33 cellular contexts compared by ENCODE assay signal in genomic region chr11:9783986-9784385, GRCh38.
DNase-seq lines count a peak whose midpoint lies in the region; ATAC-seq, FAIRE-seq and TF ChIP-seq lines count a peak whose summit lies in the region.
"Had no signal": no experiment of that assay in that cellular context is flagged by ENCODE, and none has a peak within 500 bp of the region (broad histone marks: within the 10 kb centered on the region; RNA-seq: fewer than 3 reads in every experiment).

No MANE protein-coding gene starts in this region.

- ATAC-seq in left cardiac atrium = no peak
- peak; percentile 36; the same call in 1 of the 3 replicates for ATAC-seq in GM12878
- ATAC-seq in lower lobe of right lung = no peak
- no peak for ATAC-seq in stimulated activated effector memory CD8-positive, alpha-beta T cell treated with anti-CD3 and anti-CD28 coated beads, Interleukin-12 subunit alpha, Interleukin-12 subunit beta, amount 100 ng/mL, for 72 hours
- ATAC-seq in GM19324 (IDR thresholded peaks at IDR 0.05; ENCODE audit: low FRiP score, unreplicated experiment) = no peak
- ATAC-seq: activated CD4-positive, alpha-beta T cell treated with anti-CD3 and anti-CD28 coated beads for 36 hours; naive thymus-derived CD8-positive, alpha-beta T cell; T-helper 17 cell had no signal

- TF ChIP-seq POLR2A in GM12878 (IDR thresholded peaks at IDR 0.05; ENCODE audit: low read depth, low read length) = no peak

- no peaks in the 10 kb centered on the region for H3K79me2 ChIP-seq in GM12878 (ENCODE audit: control insufficient read depth, insufficient read depth, low read length)

- TF ChIP-seq RAD21 in GM12878 (IDR thresholded peaks at IDR 0.05; ENCODE audit: insufficient read depth, low read depth, low read length) = no peak

- H3K4me3 ChIP-seq in cardiac muscle cell (no peak overlapping the region), GM12878 (no peak overlapping the region), lower lobe of right lung (no peak overlapping the region)
- H3K4me3 ChIP-seq: A549, SK-N-MC, skin epidermis, upper lobe of left lung had no signal

- H3K4me1 ChIP-seq in cardiac muscle cell (ENCODE audit: low read depth) (peaks cover 39% of the 10 kb centered on the region), GM12878 (ENCODE audit: control insufficient read depth, insufficient read depth, low read length) (no peaks in the 10 kb centered on the region), lower lobe of right lung (peaks cover 8% of the 10 kb centered on the region)
- H3K4me1 ChIP-seq: A549, BE2C, upper lobe of left lung had no signal

- H3K9me3 ChIP-seq in cardiac muscle cell (ENCODE audit: low read depth) = no peaks in the 10 kb centered on the region
- H3K9me3 ChIP-seq in GM12878 (replicated peaks; ENCODE audit: control insufficient read depth, insufficient read depth, low read length) = no peaks in the 10 kb centered on the region; the same call in 2 of the 3 replicates
- H3K9me3 ChIP-seq in lower lobe of right lung = no peaks in the 10 kb centered on the region
- H3K9me3 ChIP-seq: A549, BE2C, upper lobe of left lung had no signal

- no peak for FAIRE-seq in GM12878 (lab: Jason Lieb, UNC)
- FAIRE-seq: A549, colon, HTR-8/SVneo had no signal

- H3K9me3 Mint-ChIP-seq in stimulated activated effector memory CD8-positive, alpha-beta T cell treated with anti-CD3 and anti-CD28 coated beads, Interleukin-12 subunit alpha, Interleukin-12 subunit beta, amount 100 ng/mL, for 72 hours = no peaks in the 10 kb centered on the region
- H3K9me3 Mint-ChIP-seq: brain; naive thymus-derived CD8-positive, alpha-beta T cell had no signal

- CTCF ChIA-PET in GM12878 (lab: Yijun Ruan, JAX) = interaction anchor here (1.1 kb wide), 1 partner anchor 18 kb away, joined by 3 read pairs; no protein-coding TSS in a partner anchor

- H2AFZ ChIP-seq in GM12878 (ENCODE audit: control insufficient read depth, low read depth, low read length) = no peak overlapping the region

- peak overlapping the region; percentile 26 for H3K27ac Mint-ChIP-seq in stimulated activated effector memory CD8-positive, alpha-beta T cell treated with anti-CD3 and anti-CD28 coated beads, Interleukin-12 subunit alpha, Interleukin-12 subunit beta, amount 100 ng/mL, for 72 hours
- H3K27ac Mint-ChIP-seq: activated CD4-positive, alpha-beta T cell treated with anti-CD3 and anti-CD28 coated beads for 36 hours had no signal

- H3K4me1 Mint-ChIP-seq in stimulated activated effector memory CD8-positive, alpha-beta T cell treated with anti-CD3 and anti-CD28 coated beads, Interleukin-12 subunit alpha, Interleukin-12 subunit beta, amount 100 ng/mL, for 72 hours = no peaks in the 10 kb centered on the region
- H3K4me1 Mint-ChIP-seq: activated CD4-positive, alpha-beta T cell treated with anti-CD3 and anti-CD28 coated beads for 36 hours had no signal

- no peak overlapping the region for H3K9ac ChIP-seq in GM12878 (ENCODE audit: control insufficient read depth, insufficient read depth, low read length)
- H3K9ac ChIP-seq: KMS-11 had no signal

- H3K27ac ChIP-seq in cardiac muscle cell (peak overlapping the region; percentile 95), GM12878 (ENCODE audit: control insufficient read depth, insufficient read depth) (no peak overlapping the region), lower lobe of right lung (peak overlapping the region; percentile 31)
- H3K27ac ChIP-seq: A549, epithelial cell of prostate, KMS-11, SK-N-MC had no signal

- peaks cover 13% of the 10 kb centered on the region for H3K36me3 ChIP-seq in cardiac muscle cell
- no peaks in the 10 kb centered on the region for H3K36me3 ChIP-seq in GM12878 (ENCODE audit: control insufficient read depth in 2 of 2, insufficient read depth in 2 of 2, low read length in 1 of 2)
- peaks cover 77% of the 10 kb centered on the region for H3K36me3 ChIP-seq in lower lobe of right lung
- H3K36me3 ChIP-seq: BE2C had no signal

- in situ Hi-C loops in GM12878 (cut with MboI) = no loop called here

- RAD21 ChIA-PET in GM12878 (lab: Charles Lee; ENCODE audit: unreplicated experiment) = no interaction called here

- DNase-seq in cardiac muscle cell (ENCODE audit: low read depth in 1 of 2, low spot score in 1 of 2) (no peak), left cardiac atrium (no peak), GM12878 (ENCODE audit: low read depth, low spot score) (no peak), lower lobe of right lung (no peak), mucosa of gallbladder (ENCODE audit: low spot score) (no peak)
- no peak for DNase-seq in stimulated activated effector memory CD8-positive, alpha-beta T cell treated with anti-CD3 and anti-CD28 coated beads, Interleukin-12 subunit alpha, Interleukin-12 subunit beta, amount 100 ng/mL, for 72 hours (ENCODE audit: low spot score in 2 of 2)
- no peak for DNase-seq in activated CD4-positive, CD25-positive, alpha-beta regulatory T cell (lab: John Stamatoyannopoulos, UW)
- DNase-seq: activated CD4-positive, alpha-beta T cell treated with anti-CD3 and anti-CD28 coated beads for 36 hours; activated gamma-delta T cell treated with Interleukin-2 at 50 U/mL for 16 hours; activated T-cell treated with anti-CD3 and anti-CD28 coated beads for 4 hours; BE2C; DMS153; effector CD8-positive, alpha-beta T cell; H7; head of caudate nucleus; naive thymus-derived CD8-positive, alpha-beta T cell; NCI-H1436 treated with DMSO at 0.1 percent for 48 hours; NCI-H446; NCI-H774; nucleus accumbens; stimulated activated CD4-positive, alpha-beta T cell treated with anti-CD3 and anti-CD28 coated beads, Interleukin-1b, Interleukin-23, amount 100 ng/mL, for 48 hours; substantia nigra; T-helper 17 cell; upper lobe of left lung had no signal

- H3K4me2 ChIP-seq in GM12878 (ENCODE audit: control insufficient read depth, insufficient read depth) = no peak overlapping the region
- H3K4me2 ChIP-seq: A549, KMS-11 had no signal

- no TSS peak for BruUV-seq in GM12878 (replicated peaks; lab: Mats Ljungman, UMichigan)

- TF ChIP-seq EP300 in GM12878 (IDR thresholded peaks at IDR 0.05; ENCODE audit: borderline replicate concordance in 1 of 2, control insufficient read depth in 1 of 2, low read depth in 2 of 2, low read length in 2 of 2) = no peak

- H4K20me1 ChIP-seq in GM12878 (ENCODE audit: control insufficient read depth, insufficient read depth) = no peaks in the 10 kb centered on the region

- POLR2A ChIA-PET in GM12878 (lab: Charles Lee) = no interaction called here

- intact Hi-C loops in left cardiac atrium (cut with DNase I) (no loop called here), GM12878 (cut with micrococcal nuclease; ENCODE audit: unreplicated experiment) (no loop called here), lower lobe of right lung (cut with DNase I) (no loop called here)

- H3K27me3 ChIP-seq in cardiac muscle cell = no peaks in the 10 kb centered on the region
- no peaks in the 10 kb centered on the region for H3K27me3 ChIP-seq in GM12878 (replicated peaks in 1 of 2; ENCODE audit: control insufficient read depth in 2 of 2, insufficient read depth in 2 of 2, low read length in 1 of 2)
- no peaks in the 10 kb centered on the region for H3K27me3 ChIP-seq in lower lobe of right lung (ENCODE audit: low read depth)
- H3K27me3 ChIP-seq: BE2C, upper lobe of left lung had no signal

- SMC1A ChIA-PET in GM12878 (lab: Charles Lee; ENCODE audit: uncharacterized antibody, unreplicated experiment) = no interaction called here

- no peak for TF ChIP-seq CTCF in cardiac muscle cell (IDR thresholded peaks at IDR 0.05; ENCODE audit: low read depth, low read length)
- no peak for TF ChIP-seq CTCF in GM12878 (IDR thresholded peaks at IDR 0.05 in 2 of 3, conservative IDR thresholded peaks at IDR 0.05 in 1 of 3; ENCODE audit: control insufficient read depth in 2 of 3, extremely low read depth in 1 of 3, insufficient read depth in 1 of 3, low read depth in 3 of 3, low read length in 3 of 3)
- TF ChIP-seq CTCF in lower lobe of right lung (IDR thresholded peaks at IDR 0.05) = no peak

- H3K36me3 Mint-ChIP-seq in stimulated activated effector memory CD8-positive, alpha-beta T cell treated with anti-CD3 and anti-CD28 coated beads, Interleukin-12 subunit alpha, Interleukin-12 subunit beta, amount 100 ng/mL, for 72 hours = peaks cover 29% of the 10 kb centered on the region

- no peak overlapping the region for H3K4me3 Mint-ChIP-seq in stimulated activated effector memory CD8-positive, alpha-beta T cell treated with anti-CD3 and anti-CD28 coated beads, Interleukin-12 subunit alpha, Interleukin-12 subunit beta, amount 100 ng/mL, for 72 hours
- H3K4me3 Mint-ChIP-seq: activated CD4-positive, alpha-beta T cell treated with anti-CD3 and anti-CD28 coated beads for 36 hours; brain; naive thymus-derived CD8-positive, alpha-beta T cell; T-helper 17 cell had no signal

- 46% methylated on average over 2 of the region's 2 CpGs for WGBS in GM12878 (ENCODE audit: insufficient coverage, insufficient replicate concordance, low lambda C conversion rate, missing lambda C conversion rate)

TF ChIP-seq in GM12878, 131 proteins besides CTCF, POLR2A, EP300 and RAD21:
- TF ChIP-seq CBX3 (IDR thresholded peaks at IDR 0.05; ENCODE audit: borderline replicate concordance, low read depth) = no peak
- TF ChIP-seq TCF12 (IDR thresholded peaks at IDR 0.05; ENCODE audit: low read depth, low read length) = no peak
- no peak for TF ChIP-seq TCF3 (IDR thresholded peaks at IDR 0.05; ENCODE audit: borderline replicate concordance, insufficient read depth, low read depth, low read length)
- no peak for TF ChIP-seq CHD1 (IDR thresholded peaks at IDR 0.05; ENCODE audit: low read depth, low read length)
- TF ChIP-seq ZZZ3 (IDR thresholded peaks at IDR 0.05; ENCODE audit: control insufficient read depth, insufficient read length, low read depth) = no peak
